ENCODE assay signal across 18 cellular contexts in the genomic region with DNA sequence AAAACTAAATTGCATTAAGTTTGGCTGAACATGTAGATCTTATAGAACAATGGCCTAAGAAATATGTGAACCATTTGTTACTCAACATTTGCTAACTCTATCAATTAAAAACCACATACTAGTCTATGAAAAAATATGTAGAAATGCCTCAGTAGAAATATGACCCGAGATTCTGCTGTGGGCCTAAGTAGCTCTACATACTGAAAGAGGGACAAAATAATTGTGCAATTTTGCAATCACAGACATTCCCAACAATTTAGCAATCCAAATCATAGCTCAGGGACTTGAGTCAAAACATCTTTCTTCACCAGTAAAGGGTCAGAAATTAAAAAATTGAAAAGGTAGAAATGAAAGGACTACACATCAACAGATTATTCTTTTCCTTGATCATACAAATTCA.
DNase-seq lines count a peak whose midpoint lies in the region; ATAC-seq and TF ChIP-seq lines count a peak whose summit lies in the region.
"Had no signal": no experiment of that assay in that cellular context is flagged by ENCODE, and none has a peak within 500 bp of the region (broad histone marks: within the 10 kb centered on the region; RNA-seq: fewer than 3 reads in every experiment).

No MANE protein-coding gene starts in this region.

- no peak overlapping the region for H3K27ac ChIP-seq in left ventricle myocardium inferior (replicated peaks)
- H3K27ac ChIP-seq: BLaER1 treated with 17β-estradiol and CSF1 and Interleukin-3, amounts not matched to agents 10 nM and 100 nM; SJSA1 had no signal

- no peak for ATAC-seq in left ventricle myocardium superior

- POLR2A ChIA-PET in BJ (lab: Charles Lee), result no interaction called here

- H3K36me3 ChIP-seq in BJ (ENCODE audit: control insufficient read depth, insufficient read depth, low read length) (no peaks in the 10 kb centered on the region), skeletal muscle satellite cell (ENCODE audit: insufficient read depth, low read length) (no peaks in the 10 kb centered on the region), left ventricle myocardium inferior (no peaks in the 10 kb centered on the region)
- H3K36me3 ChIP-seq: BLaER1 treated with 17β-estradiol and CSF1 and Interleukin-3, amounts not matched to agents 10 nM and 100 nM; SJSA1 had no signal

- H3K4me2 ChIP-seq in skeletal muscle satellite cell (ENCODE audit: low read length), result peak overlapping the region; percentile 2
- H3K4me2 ChIP-seq: BLaER1 treated with 17β-estradiol and CSF1 and Interleukin-3, amounts not matched to agents 10 nM and 100 nM had no signal

- H3K4me3 ChIP-seq in BJ (ENCODE audit: low read depth, low read length) (no peak overlapping the region), fibroblast of mammary gland (ENCODE audit: control insufficient read depth, low read depth, low read length) (no peak overlapping the region), skeletal muscle satellite cell (ENCODE audit: low read length) (no peak overlapping the region), left ventricle myocardium inferior (no peak overlapping the region)
- H3K4me3 ChIP-seq: BLaER1 treated with 17β-estradiol and CSF1 and Interleukin-3, amounts not matched to agents 10 nM and 100 nM; SJSA1 had no signal

- intact Hi-C loops in left ventricle myocardium inferior (cut with micrococcal nuclease), result no loop called here
- intact Hi-C loops in left ventricle myocardium superior (cut with micrococcal nuclease), result no loop called here

- CTCF ChIA-PET in BJ (lab: Yijun Ruan, JAX), result interaction anchor here (1.5 kb wide), 1 partner anchor 25 kb away, joined by 3 read pairs; no protein-coding TSS in a partner anchor

- H3K9ac ChIP-seq in skeletal muscle satellite cell (ENCODE audit: low read depth, low read length), result no peak overlapping the region
- H3K9ac ChIP-seq: BLaER1 treated with 17β-estradiol and CSF1 and Interleukin-3, amounts not matched to agents 10 nM and 100 nM had no signal

- H3K4me1 ChIP-seq in skeletal muscle satellite cell (ENCODE audit: control insufficient read depth, insufficient read depth, low read length) (peaks cover 3% of the 10 kb centered on the region), left ventricle myocardium inferior (no peaks in the 10 kb centered on the region)
- H3K4me1 ChIP-seq: BLaER1 treated with 17β-estradiol and CSF1 and Interleukin-3, amounts not matched to agents 10 nM and 100 nM; SJSA1 had no signal

- DNase-seq in BJ (ENCODE audit: low read depth) (peak; percentile 17), HS-5 (ENCODE audit: low read depth) (peak; percentile 49), fibroblast of mammary gland (ENCODE audit: low read depth) (peak; percentile 2), KBM-7 (no peak), left ventricle myocardium inferior (no peak), left ventricle myocardium superior (no peak)
- DNase-seq: CD8-positive, alpha-beta memory T cell; DMS79 treated with DMSO at 0.1 percent for 48 hours; GDM1; MV-4-11; NCI-H1417 treated with DMSO at 0.1 percent for 48 hours; NCI-H1930; NCI-H446; NCI-H69; RPMI8226 had no signal

- TF ChIP-seq CTCF in BJ (IDR thresholded peaks at IDR 0.05; ENCODE audit: insufficient read depth, low read depth, low read length), result no peak
- no peak for TF ChIP-seq CTCF in fibroblast of mammary gland (conservative IDR thresholded peaks at IDR 0.05; ENCODE audit: control insufficient read depth, insufficient read depth, low read depth, low read length)
- TF ChIP-seq CTCF in left ventricle myocardium inferior (IDR thresholded peaks at IDR 0.05; ENCODE audit: borderline replicate concordance), result no peak

- in situ Hi-C loops in KBM-7 (cut with MboI; ENCODE audit: low pct_unique_long_range_greater_than_20kb, low sequenced_read_pairs), result no loop called here

- H3K27me3 ChIP-seq in BJ (ENCODE audit: control insufficient read depth, insufficient read depth, low read length) (no peaks in the 10 kb centered on the region), skeletal muscle satellite cell (ENCODE audit: control insufficient read depth, insufficient read depth, low read length) (no peaks in the 10 kb centered on the region), left ventricle myocardium inferior (ENCODE audit: low read depth) (no peaks in the 10 kb centered on the region)
- H3K27me3 ChIP-seq: BLaER1 treated with 17β-estradiol and CSF1 and Interleukin-3, amounts not matched to agents 10 nM and 100 nM had no signal

- H3K9me3 ChIP-seq in skeletal muscle satellite cell (replicated peaks; ENCODE audit: low read length) (no peaks in the 10 kb centered on the region), left ventricle myocardium inferior (replicated peaks) (peaks cover 5% of the 10 kb centered on the region)
- H3K9me3 ChIP-seq: BLaER1 treated with 17β-estradiol and CSF1 and Interleukin-3, amounts not matched to agents 10 nM and 100 nM; SJSA1 had no signal

Comparison
In these comparisons a context has a peak if more than half of its experiments do, and no peak if none do; other contexts are left out.
1. DNase-seq: peak in BJ (single experiment), HS-5 (single experiment) and fibroblast of mammary gland (single experiment); none in KBM-7 (single experiment), left ventricle myocardium inferior (single experiment) and left ventricle myocardium superior (single experiment).